8 cellular contexts compared by ENCODE assay signal in genomic region chr3:50550079-50550736, GRCh38. TPM values are rescaled to one million over a fixed set of nuclear protein-coding genes. Genes with fewer than 3 reads are reported as not detected.
DNase-seq lines count a peak whose midpoint lies in the region; ATAC-seq and TF ChIP-seq lines count a peak whose summit lies in the region.

No MANE protein-coding gene starts in this region.

- TF ChIP-seq CTCF in GM12801 (IDR thresholded peaks at IDR 0.05; ENCODE audit: extremely low read depth, insufficient read length) = peak; percentile 17
- peak; percentile 82 for TF ChIP-seq CTCF in choroid plexus epithelial cell (conservative IDR thresholded peaks at IDR 0.05; ENCODE audit: low read depth, low read length)

- DNase-seq in M059J (ENCODE audit: low read depth) (peak; percentile 24), choroid plexus epithelial cell (ENCODE audit: low read depth) (peak; percentile 59), lung microvascular endothelial cell (ENCODE audit: low read depth in 2 of 2) (peak; percentile 41 to 51), NCI-H1048 (lab: John Stamatoyannopoulos, UW) (no peak)
- DNase-seq in activated CD4-positive, alpha-beta T cell treated with anti-CD3 and anti-CD28 coated beads for 24 hours (ENCODE audit: low read depth in 2 of 2) = peak; percentile 53 to 56
- peak; percentile 21 to 49 for DNase-seq in stimulated activated CD8-positive, alpha-beta memory T cell treated with anti-CD3 and anti-CD28 coated beads, Interleukin-7, amount 100 ng/mL, for 48 hours (ENCODE audit: extremely low read depth in 1 of 2, low read depth in 1 of 2)

- H3K4me3 ChIP-seq in choroid plexus epithelial cell (ENCODE audit: low read depth, low read length) = no peak overlapping the region

- ATAC-seq in GM18870 (IDR thresholded peaks at IDR 0.05; ENCODE audit: unreplicated experiment) = no peak

RNA-seq across cellular contexts. Expression of gene C3orf18, which starts 17.3 kb away (rescaled TPM):
- total RNA-seq in M059J (2014; rRNA removed; shearing (Covaris generic)) = 0.05 and 2.7 TPM in 2 replicates
- total RNA-seq in lung microvascular endothelial cell = 0.87 and 1.4 TPM in 2 replicates

RNA-seq across cellular contexts. Expression of gene HEMK1, which starts 19.1 kb away (rescaled TPM):
- total RNA-seq in M059J (2014; rRNA removed; shearing (Covaris generic)) = 5.5 and 7.3 TPM in 2 replicates
- total RNA-seq in lung microvascular endothelial cell = 2.6 and 2.8 TPM in 2 replicates

RNA-seq across cellular contexts. Expression of gene CACNA2D2, which starts 46.8 kb away (rescaled TPM):
- not detected in 2 replicates for total RNA-seq in M059J (2014; rRNA removed; shearing (Covaris generic))
- under 0.01 TPM in 1 of 2 replicates, not detected in the other for total RNA-seq in lung microvascular endothelial cell
